In the genomic region with DNA sequence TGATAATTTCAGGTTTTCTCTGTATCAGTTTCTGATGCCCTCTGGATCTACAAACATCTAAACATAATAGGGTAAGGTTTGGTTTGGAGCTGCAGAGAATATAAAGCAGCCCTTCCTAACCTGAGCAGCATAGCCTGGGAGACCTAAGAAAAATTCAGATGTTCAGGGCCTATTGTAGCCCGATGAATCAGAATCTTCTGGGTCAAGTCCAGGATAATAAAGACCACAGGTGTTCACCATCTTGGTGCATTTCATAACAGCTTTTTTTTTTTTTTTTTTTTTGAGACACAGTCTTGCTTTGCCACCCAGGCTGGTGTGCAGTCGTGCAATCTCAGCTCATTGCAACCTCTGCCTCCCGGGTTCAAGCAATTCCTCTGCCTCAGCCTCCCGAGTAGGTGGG, we compare ENCODE assay signal across 28 cellular contexts.
"Had no signal": no experiment of that assay in that cellular context is flagged by ENCODE, and none has a peak within 500 bp of the region (broad histone marks: within the 10 kb centered on the region; RNA-seq: fewer than 3 reads in every experiment).

No MANE protein-coding gene starts in this region.

- H3K36me3 ChIP-seq: brain microvascular endothelial cell, gastrocnemius medialis, heart left ventricle, neutrophil, pancreas, stomach, suprapubic skin, transverse colon had no signal

- H3K27me3 Mint-ChIP-seq: activated CD4-positive, alpha-beta memory T cell treated with anti-CD3 and anti-CD28 coated beads, Interleukin-2, amount 10 ng/mL, durations not matched to agents 7 days and 5 days; activated CD4-positive, alpha-beta T cell treated with anti-CD3 and anti-CD28 coated beads, Interleukin-2, amount 10 ng/mL, durations not matched to agents 24 days and 14 days; activated naive CD4-positive, alpha-beta T cell treated with anti-CD3 and anti-CD28 coated beads, Interleukin-2, amount 10 ng/mL, durations not matched to agents 7 days and 5 days; memory B cell had no signal

- H3K4me3 ChIP-seq: gastrocnemius medialis, heart left ventricle, pancreas, stomach, suprapubic skin, transverse colon had no signal

- DNase-seq: activated CD4-positive, alpha-beta memory T cell treated with anti-CD3 and anti-CD28 coated beads, Interleukin-2, amount 10 ng/mL, durations not matched to agents 7 days and 5 days; activated CD4-positive, alpha-beta T cell treated with anti-CD3 and anti-CD28 coated beads, Interleukin-2, amount 10 ng/mL, durations not matched to agents 24 days and 14 days; activated effector memory CD4-positive, alpha-beta T cell treated with anti-CD3 and anti-CD28 coated beads, Interleukin-2, amount 50 U/mL, for 16 hours; activated naive CD4-positive, alpha-beta T cell treated with anti-CD3 and anti-CD28 coated beads, Interleukin-2, amount 10 ng/mL, durations not matched to agents 7 days and 5 days; activated T-cell treated with anti-CD3 and anti-CD28 coated beads, Interleukin-2, amount 50 U/mL, for 72 hours; aorta; brain microvascular endothelial cell; caudate nucleus; dermis blood vessel endothelial cell; effector CD8-positive, alpha-beta T cell; erythroblast; gastrocnemius medialis; heart left ventricle; left colon; pancreas; right cardiac atrium; stimulated activated CD4-positive, alpha-beta T cell treated with anti-CD3 and anti-CD28 coated beads, Interleukin-12 subunit alpha, Interleukin-12 subunit beta, amount 100 ng/mL, for 4 hours; stimulated activated CD4-positive, alpha-beta T cell treated with anti-CD3 and anti-CD28 coated beads, Interleukin-1b, Interleukin-23, amount 100 ng/mL, for 48 hours; stomach; transverse colon had no signal

- H3K9me3 ChIP-seq: gastrocnemius medialis, heart left ventricle, neutrophil, pancreas, stomach, suprapubic skin, transverse colon had no signal

- H3K27me3 ChIP-seq: brain microvascular endothelial cell, gastrocnemius medialis, heart left ventricle, neutrophil, pancreas, stomach, suprapubic skin, transverse colon had no signal

- H3K9me3 Mint-ChIP-seq: activated CD4-positive, alpha-beta memory T cell treated with anti-CD3 and anti-CD28 coated beads, Interleukin-2, amount 10 ng/mL, durations not matched to agents 7 days and 5 days; activated CD4-positive, alpha-beta T cell treated with anti-CD3 and anti-CD28 coated beads, Interleukin-2, amount 10 ng/mL, durations not matched to agents 24 days and 14 days; activated naive CD4-positive, alpha-beta T cell treated with anti-CD3 and anti-CD28 coated beads, Interleukin-2, amount 10 ng/mL, durations not matched to agents 7 days and 5 days; memory B cell; nephron; stimulated activated effector memory CD8-positive, alpha-beta T cell treated with anti-CD3 and anti-CD28 coated beads, Interleukin-12 subunit alpha, Interleukin-12 subunit beta, amount 100 ng/mL, for 72 hours had no signal

- H3K4me3 Mint-ChIP-seq: activated CD4-positive, alpha-beta memory T cell treated with anti-CD3 and anti-CD28 coated beads, Interleukin-2, amount 10 ng/mL, durations not matched to agents 7 days and 5 days; activated CD4-positive, alpha-beta T cell treated with anti-CD3 and anti-CD28 coated beads, Interleukin-2, amount 10 ng/mL, durations not matched to agents 24 days and 14 days; activated naive CD4-positive, alpha-beta T cell treated with anti-CD3 and anti-CD28 coated beads, Interleukin-2, amount 10 ng/mL, durations not matched to agents 7 days and 5 days; activated T-cell treated with anti-CD3 and anti-CD28 coated beads, Interleukin-2, amount 50 U/mL, for 72 hours; memory B cell; nephron; stimulated activated effector memory CD8-positive, alpha-beta T cell treated with anti-CD3 and anti-CD28 coated beads, Interleukin-12 subunit alpha, Interleukin-12 subunit beta, amount 100 ng/mL, for 72 hours had no signal

- H3K36me3 Mint-ChIP-seq: activated naive CD4-positive, alpha-beta T cell treated with anti-CD3 and anti-CD28 coated beads, Interleukin-2, amount 10 ng/mL, durations not matched to agents 7 days and 5 days; memory B cell; stimulated activated effector memory CD8-positive, alpha-beta T cell treated with anti-CD3 and anti-CD28 coated beads, Interleukin-12 subunit alpha, Interleukin-12 subunit beta, amount 100 ng/mL, for 72 hours had no signal

- H3K27ac Mint-ChIP-seq: activated CD4-positive, alpha-beta memory T cell treated with anti-CD3 and anti-CD28 coated beads, Interleukin-2, amount 10 ng/mL, durations not matched to agents 7 days and 5 days; activated CD4-positive, alpha-beta T cell treated with anti-CD3 and anti-CD28 coated beads, Interleukin-2, amount 10 ng/mL, durations not matched to agents 24 days and 14 days; activated naive CD4-positive, alpha-beta T cell treated with anti-CD3 and anti-CD28 coated beads, Interleukin-2, amount 10 ng/mL, durations not matched to agents 7 days and 5 days; activated T-cell treated with anti-CD3 and anti-CD28 coated beads, Interleukin-2, amount 50 U/mL, for 72 hours; memory B cell; nephron; stimulated activated effector memory CD8-positive, alpha-beta T cell treated with anti-CD3 and anti-CD28 coated beads, Interleukin-12 subunit alpha, Interleukin-12 subunit beta, amount 100 ng/mL, for 72 hours had no signal

- ATAC-seq: activated CD4-positive, CD25-positive, alpha-beta regulatory T cell treated with anti-CD3 and anti-CD28 coated beads, Interleukin-2, amount 50 U/mL, for 24 hours; activated T-cell treated with anti-CD3 and anti-CD28 coated beads, Interleukin-2, amount 50 U/mL, for 72 hours; gastrocnemius medialis; heart left ventricle; left colon; pancreas; right cardiac atrium; stimulated activated effector memory CD8-positive, alpha-beta T cell treated with anti-CD3 and anti-CD28 coated beads, Interleukin-12 subunit alpha, Interleukin-12 subunit beta, amount 100 ng/mL, for 72 hours had no signal

- FAIRE-seq: keratinocyte, pancreas, urothelium cell line had no signal

- H3K27ac ChIP-seq: gastrocnemius medialis, heart left ventricle, neutrophil, pancreas, suprapubic skin, transverse colon had no signal
